ENCODE assay signal across 1 cellular context in the genomic region with DNA sequence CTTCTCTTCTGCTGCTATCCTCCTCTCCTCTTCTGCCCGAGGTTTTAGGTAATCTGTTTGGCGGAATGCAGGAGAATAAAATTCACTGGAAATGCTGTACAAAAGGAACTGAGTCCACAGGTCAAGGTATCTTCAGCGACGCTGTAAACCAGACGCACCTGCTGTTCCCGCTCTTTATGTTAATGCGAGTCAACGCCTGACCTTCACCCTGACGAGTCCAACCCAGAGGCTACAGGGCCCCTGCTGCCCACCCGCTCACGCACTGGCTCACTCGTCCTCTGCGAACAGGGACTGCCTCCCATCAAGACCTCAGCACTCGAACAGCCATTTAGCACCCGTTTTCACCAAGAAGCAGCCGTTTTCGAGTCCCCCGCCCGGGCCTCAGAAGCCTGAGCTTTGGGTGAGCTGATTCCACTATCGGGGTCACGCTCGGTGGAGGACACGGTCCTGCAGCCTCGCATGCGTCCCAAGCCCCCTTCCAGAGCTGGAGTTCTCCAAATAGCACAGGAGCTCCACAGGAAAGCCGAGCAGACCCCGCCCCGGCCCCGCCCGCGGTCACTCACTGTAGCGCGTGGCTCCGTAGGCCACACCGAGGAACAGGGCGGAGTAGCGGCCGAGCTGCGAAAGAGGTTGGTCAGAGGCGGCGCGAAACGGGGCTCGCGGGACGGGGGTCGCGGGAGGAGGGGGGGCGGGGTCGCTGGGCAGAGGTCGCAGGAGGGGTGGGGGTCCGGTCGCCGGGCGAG.
TF ChIP-seq lines count a peak whose summit lies in the region.

No MANE protein-coding gene starts in this region.

TF ChIP-seq in GM12878, 131 proteins besides CTCF, POLR2A, EP300 and RAD21:
- TF ChIP-seq LARP7 (IDR thresholded peaks at IDR 0.05) (peak; percentile 23; the same call in 1 of the 2 replicates), SREBF1 (IDR thresholded peaks at IDR 0.05; ENCODE audit: low read length) (no peak)
- TF ChIP-seq, protein P1, sequence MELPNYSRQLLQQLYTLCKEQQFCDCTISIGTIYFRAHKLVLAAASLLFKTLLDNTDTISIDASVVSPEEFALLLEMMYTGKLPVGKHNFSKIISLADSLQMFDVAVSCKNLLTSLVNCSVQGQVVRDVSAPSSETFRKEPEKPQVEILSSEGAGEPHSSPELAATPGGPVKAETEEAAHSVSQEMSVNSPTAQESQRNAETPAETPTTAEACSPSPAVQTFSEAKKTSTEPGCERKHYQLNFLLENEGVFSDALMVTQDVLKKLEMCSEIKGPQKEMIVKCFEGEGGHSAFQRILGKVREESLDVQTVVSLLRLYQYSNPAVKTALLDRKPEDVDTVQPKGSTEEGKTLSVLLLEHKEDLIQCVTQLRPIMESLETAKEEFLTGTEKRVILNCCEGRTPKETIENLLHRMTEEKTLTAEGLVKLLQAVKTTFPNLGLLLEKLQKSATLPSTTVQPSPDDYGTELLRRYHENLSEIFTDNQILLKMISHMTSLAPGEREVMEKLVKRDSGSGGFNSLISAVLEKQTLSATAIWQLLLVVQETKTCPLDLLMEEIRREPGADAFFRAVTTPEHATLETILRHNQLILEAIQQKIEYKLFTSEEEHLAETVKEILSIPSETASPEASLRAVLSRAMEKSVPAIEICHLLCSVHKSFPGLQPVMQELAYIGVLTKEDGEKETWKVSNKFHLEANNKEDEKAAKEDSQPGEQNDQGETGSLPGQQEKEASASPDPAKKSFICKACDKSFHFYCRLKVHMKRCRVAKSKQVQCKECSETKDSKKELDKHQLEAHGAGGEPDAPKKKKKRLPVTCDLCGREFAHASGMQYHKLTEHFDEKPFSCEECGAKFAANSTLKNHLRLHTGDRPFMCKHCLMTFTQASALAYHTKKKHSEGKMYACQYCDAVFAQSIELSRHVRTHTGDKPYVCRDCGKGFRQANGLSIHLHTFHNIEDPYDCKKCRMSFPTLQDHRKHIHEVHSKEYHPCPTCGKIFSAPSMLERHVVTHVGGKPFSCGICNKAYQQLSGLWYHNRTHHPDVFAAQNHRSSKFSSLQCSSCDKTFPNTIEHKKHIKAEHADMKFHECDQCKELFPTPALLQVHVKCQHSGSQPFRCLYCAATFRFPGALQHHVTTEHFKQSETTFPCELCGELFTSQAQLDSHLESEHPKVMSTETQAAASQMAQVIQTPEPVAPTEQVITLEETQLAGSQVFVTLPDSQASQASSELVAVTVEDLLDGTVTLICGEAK (IDR thresholded peaks at IDR 0.05; ENCODE audit: borderline replicate concordance) = 0 out of 2 replicates have a peak, but pooled peaks have one; percentile 28
